1 cellular context compared by ENCODE assay signal in genomic region chr19:29285878-29286277, GRCh38.
TF ChIP-seq lines count a peak whose summit lies in the region.

No MANE protein-coding gene starts in this region.

TF ChIP-seq in SK-N-SH, 30 proteins besides CTCF, POLR2A, EP300 and RAD21 (continued from another document):
- TF ChIP-seq ZBTB33 (IDR thresholded peaks at IDR 0.05; ENCODE audit: borderline replicate concordance, low read depth) (no peak), NRF1 (IDR thresholded peaks at IDR 0.05; ENCODE audit: low read depth, low read length) (no peak), USF1 (IDR thresholded peaks at IDR 0.05; ENCODE audit: borderline replicate concordance, low read depth) (no peak), FOXM1 (IDR thresholded peaks at IDR 0.05; ENCODE audit: low read depth) (no peak), CHD2 (IDR thresholded peaks at IDR 0.05; ENCODE audit: low read length, partially characterized antibody) (no peak), REST (IDR thresholded peaks at IDR 0.05; ENCODE audit: low read depth, low read length) (no peak), IRF3 (IDR thresholded peaks at IDR 0.05; ENCODE audit: low read depth, low read length) (no peak), JUND (IDR thresholded peaks at IDR 0.05) (no peak), NFIC (IDR thresholded peaks at IDR 0.05; ENCODE audit: borderline replicate concordance) (no peak)
TF ChIP-seq in SK-N-SH: peak in this region for 0.
